11 cellular contexts compared by ENCODE assay signal in genomic region chr2:158207354-158207753, GRCh38.
"Had no signal": no experiment of that assay in that cellular context is flagged by ENCODE, and none has a peak within 500 bp of the region (broad histone marks: within the 10 kb centered on the region; RNA-seq: fewer than 3 reads in every experiment).

No MANE protein-coding gene starts in this region.

- H3K4me1 Mint-ChIP-seq: GM23338, H9 had no signal

- H3K27ac ChIP-seq: GM23248 had no signal

- H3K9me3 Mint-ChIP-seq: GM23338, H9, HFFc6 had no signal

- ATAC-seq: GM23338, HCT116 had no signal

- H3K4me3 Mint-ChIP-seq: GM23338, H9, HFFc6 had no signal

- H3K4me1 ChIP-seq: HAP-1 had no signal

- H3K9ac ChIP-seq: GM23248 had no signal

- H2AFZ ChIP-seq: GM23248, GM23338 had no signal

- H3K4me2 ChIP-seq: GM23338 had no signal

- H3K27ac Mint-ChIP-seq: GM23338, H9, HFFc6 had no signal

- FAIRE-seq: H1, H54 had no signal

- H3K9me3 ChIP-seq: HAP-1 had no signal

- H3K36me3 ChIP-seq: HAP-1 had no signal

- DNase-seq: GM23248, GOT3, H7, H9, HCEC 1CT, HFFc6 had no signal

- H3K4me3 ChIP-seq: GM23248, GM23338, HAP-1 had no signal
